Comparison of ENCODE assay signal across 13 cellular contexts in the genomic region with DNA sequence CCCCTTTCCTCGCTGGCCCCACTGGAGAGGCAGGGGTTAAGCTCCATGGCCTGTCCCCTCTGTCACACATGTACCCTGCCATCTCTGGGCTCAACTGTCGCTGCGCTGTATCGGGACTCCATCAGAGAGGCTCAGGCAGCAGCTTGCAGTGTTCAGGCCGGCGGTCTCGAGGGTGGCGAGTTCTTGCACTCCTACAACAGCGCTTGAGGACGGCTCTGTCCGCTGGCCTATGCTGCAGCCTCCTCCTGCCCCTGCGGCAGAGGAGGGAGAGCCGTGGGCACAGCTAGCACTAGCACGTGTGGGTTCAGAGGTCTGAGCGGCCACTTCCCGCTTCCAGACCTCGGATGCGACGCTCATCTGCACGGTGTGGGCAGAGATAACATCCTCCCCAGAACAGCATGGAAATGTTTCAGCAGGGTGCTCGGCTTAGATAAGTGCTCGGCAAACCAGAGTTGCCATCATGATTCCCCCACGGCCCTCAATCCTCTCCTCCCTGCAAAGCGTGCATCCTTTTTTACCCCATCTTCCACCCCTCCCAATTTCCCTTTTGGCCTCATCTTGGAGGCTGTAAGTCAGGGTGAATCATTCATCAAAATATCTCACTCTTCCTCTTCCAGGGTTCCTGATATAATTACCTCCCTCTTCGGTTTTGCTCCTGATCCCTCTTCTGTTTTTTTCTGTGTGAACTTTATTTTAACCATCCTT. TPM values are rescaled to one million over a fixed set of nuclear protein-coding genes. Genes with fewer than 3 reads are reported as not detected.
DNase-seq lines count a peak whose midpoint lies in the region; ATAC-seq, FAIRE-seq and TF ChIP-seq lines count a peak whose summit lies in the region.
"Had no signal": no experiment of that assay in that cellular context is flagged by ENCODE, and none has a peak within 500 bp of the region (broad histone marks: within the 10 kb centered on the region; RNA-seq: fewer than 3 reads in every experiment).

No MANE protein-coding gene starts in this region.

- no peak overlapping the region for H3K9ac ChIP-seq in astrocyte (ENCODE audit: low read length)
- H3K9ac ChIP-seq: BLaER1 had no signal

- H3K4me1 ChIP-seq in astrocyte (ENCODE audit: insufficient read depth, low read length) = peaks cover 4% of the 10 kb centered on the region
- H3K4me1 ChIP-seq in lower lobe of right lung = no peaks in the 10 kb centered on the region
- H3K4me1 ChIP-seq: BLaER1 had no signal

- no peaks in the 10 kb centered on the region for H4K20me1 ChIP-seq in astrocyte (ENCODE audit: insufficient read depth, low read length)
- H4K20me1 ChIP-seq: BLaER1 had no signal

- peaks cover 42% of the 10 kb centered on the region for H3K27me3 Mint-ChIP-seq in astrocyte (ENCODE audit: low read depth, unreplicated experiment)

- H3K27me3 ChIP-seq in astrocyte (ENCODE audit: insufficient read depth, low read length) = peaks cover 26% of the 10 kb centered on the region
- H3K27me3 ChIP-seq in lower lobe of right lung (ENCODE audit: low read depth) = peaks cover 81% of the 10 kb centered on the region

- DNase-seq in AG20443 (ENCODE audit: low spot score) (peak; percentile 28), KG1 (lab: John Stamatoyannopoulos, UW) (peak; percentile 36), astrocyte (ENCODE audit: low read depth) (no peak), lower lobe of right lung (no peak), T1000 (lab: John Stamatoyannopoulos, UW) (no peak), caudate nucleus (lab: John Stamatoyannopoulos, UW) (no peak), D721Med (ENCODE audit: insufficient read length, low spot score) (no peak)
- DNase-seq: aorta, NCI-H2029 treated with DMSO at 0.1 percent for 48 hours had no signal

- H3K4me3 ChIP-seq in astrocyte (ENCODE audit: insufficient read depth, low read depth, low read length) = no peak overlapping the region
- H3K4me3 ChIP-seq in lower lobe of right lung = no peak overlapping the region
- H3K4me3 ChIP-seq: BLaER1, esophagus muscularis mucosa had no signal

- H3K36me3 Mint-ChIP-seq in astrocyte (ENCODE audit: low read depth, unreplicated experiment) = no peaks in the 10 kb centered on the region

- no peaks in the 10 kb centered on the region for H3K36me3 ChIP-seq in astrocyte (ENCODE audit: insufficient read depth, low read length)
- H3K36me3 ChIP-seq in lower lobe of right lung = no peaks in the 10 kb centered on the region
- H3K36me3 ChIP-seq: BLaER1, esophagus muscularis mucosa had no signal

- FAIRE-seq in astrocyte (lab: Jason Lieb, UNC) (no peak), D721Med (lab: Jason Lieb, UNC) (no peak)

- no peak overlapping the region for H3K27ac ChIP-seq in astrocyte (ENCODE audit: low read depth, low read length)
- H3K27ac ChIP-seq in lower lobe of right lung = no peak overlapping the region
- no peak overlapping the region for H3K27ac ChIP-seq in caudate nucleus (ENCODE audit: low read depth, low read length)
- H3K27ac ChIP-seq: BLaER1, esophagus muscularis mucosa had no signal

- intact Hi-C loops in lower lobe of right lung (cut with DNase I) = no loop called here

- peaks cover 2% of the 10 kb centered on the region for H3K4me1 Mint-ChIP-seq in astrocyte (ENCODE audit: low read depth, unreplicated experiment)

- peak overlapping the region; percentile 1 for H2AFZ ChIP-seq in astrocyte (ENCODE audit: low read depth, low read length)

- no peak overlapping the region for H3K4me3 Mint-ChIP-seq in astrocyte (ENCODE audit: unreplicated experiment)

- no peak overlapping the region for H3K27ac Mint-ChIP-seq in astrocyte (ENCODE audit: unreplicated experiment)

- H3K79me2 ChIP-seq in astrocyte (ENCODE audit: insufficient read depth, low read length) = no peaks in the 10 kb centered on the region

- TF ChIP-seq CTCF in astrocyte (IDR thresholded peaks at IDR 0.05; ENCODE audit: insufficient read depth, low read depth, low read length) (no peak), lower lobe of right lung (IDR thresholded peaks at IDR 0.05) (no peak), D721Med (IDR thresholded peaks at IDR 0.05; ENCODE audit: insufficient read depth, missing control alignments) (no peak)

- no peaks in the 10 kb centered on the region for H3K9me3 Mint-ChIP-seq in astrocyte (ENCODE audit: unreplicated experiment)
- H3K9me3 Mint-ChIP-seq: nephron had no signal

- no peaks in the 10 kb centered on the region for H3K9me3 ChIP-seq in astrocyte (ENCODE audit: insufficient read depth, low read depth, low read length)
- no peaks in the 10 kb centered on the region for H3K9me3 ChIP-seq in lower lobe of right lung
- H3K9me3 ChIP-seq: BLaER1, esophagus muscularis mucosa had no signal

- ATAC-seq in lower lobe of right lung (peak; percentile 27 to 31), HG02763 (IDR thresholded peaks at IDR 0.05; ENCODE audit: unreplicated experiment) (no peak)

- peak overlapping the region; percentile 50 for H3K4me2 ChIP-seq in astrocyte (ENCODE audit: low read length)
- H3K4me2 ChIP-seq: BLaER1 had no signal

RNA-seq across cellular contexts. Expression of a gene that starts 41.9 kb away (rescaled TPM):
- total RNA-seq in astrocyte (57.6 and 64.6 TPM in 2 replicates), lower lobe of right lung (46.8 TPM)

Comparison
In these comparisons a context has a peak if more than half of its experiments do, and no peak if none do; other contexts are left out.
1. DNase-seq: peak in AG20443 (single experiment) and KG1 (single experiment); none in astrocyte (single experiment), lower lobe of right lung (single experiment), T1000 (single experiment), caudate nucleus (0 of 61) and D721Med (single experiment).